In the genomic region with DNA sequence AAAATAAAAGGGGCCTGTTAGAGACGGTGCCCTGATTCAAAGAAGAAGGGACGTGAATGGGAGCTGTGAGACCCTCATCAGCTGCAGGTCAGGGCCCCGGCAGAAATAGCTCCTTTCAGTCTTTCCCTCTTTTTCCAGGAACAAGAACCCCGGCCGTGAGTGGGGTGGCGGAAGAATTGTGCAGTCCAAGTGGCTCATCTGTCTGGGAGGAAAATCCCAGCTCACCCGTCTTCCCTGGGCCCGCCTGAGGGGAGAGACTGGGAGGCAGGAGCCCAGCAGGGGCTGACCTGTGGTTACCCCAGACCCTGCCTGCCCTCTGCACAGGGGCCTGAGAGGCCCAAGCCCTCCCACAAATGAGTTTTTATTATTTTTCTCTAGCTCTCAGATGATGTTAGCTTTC, we compare ENCODE assay signal across 15 cellular contexts. TPM values are rescaled to one million over a fixed set of nuclear protein-coding genes. Genes with fewer than 3 reads are reported as not detected.
"Had no signal": no experiment of that assay in that cellular context is flagged by ENCODE, and none has a peak within 500 bp of the region (broad histone marks: within the 10 kb centered on the region; RNA-seq: fewer than 3 reads in every experiment).

No MANE protein-coding gene starts in this region.

- H3K4me3 ChIP-seq: SJSA1, thyroid gland had no signal

- H3K36me3 ChIP-seq: neutrophil, thyroid gland had no signal

- H3K27me3 ChIP-seq: neutrophil, SJSA1, thyroid gland had no signal

- H3K4me1 Mint-ChIP-seq: memory B cell; stimulated activated effector memory CD8-positive, alpha-beta T cell treated with anti-CD3 and anti-CD28 coated beads, Interleukin-12 subunit alpha, Interleukin-12 subunit beta, amount 100 ng/mL, for 72 hours had no signal

- H3K4me3 Mint-ChIP-seq: activated CD4-positive, alpha-beta memory T cell treated with anti-CD3 and anti-CD28 coated beads, Interleukin-2, amount 10 ng/mL, durations not matched to agents 7 days and 5 days; activated naive CD4-positive, alpha-beta T cell treated with anti-CD3 and anti-CD28 coated beads, Interleukin-2, amount 10 ng/mL, durations not matched to agents 7 days and 5 days; memory B cell; stimulated activated effector memory CD8-positive, alpha-beta T cell treated with anti-CD3 and anti-CD28 coated beads, Interleukin-12 subunit alpha, Interleukin-12 subunit beta, amount 100 ng/mL, for 72 hours had no signal

- H3K36me3 Mint-ChIP-seq: activated naive CD4-positive, alpha-beta T cell treated with anti-CD3 and anti-CD28 coated beads, Interleukin-2, amount 10 ng/mL, durations not matched to agents 7 days and 5 days; memory B cell; stimulated activated effector memory CD8-positive, alpha-beta T cell treated with anti-CD3 and anti-CD28 coated beads, Interleukin-12 subunit alpha, Interleukin-12 subunit beta, amount 100 ng/mL, for 72 hours had no signal

- ATAC-seq: left lobe of liver; right cardiac atrium; stimulated activated effector memory CD8-positive, alpha-beta T cell treated with anti-CD3 and anti-CD28 coated beads, Interleukin-12 subunit alpha, Interleukin-12 subunit beta, amount 100 ng/mL, for 72 hours had no signal

- H3K27ac Mint-ChIP-seq: activated CD4-positive, alpha-beta memory T cell treated with anti-CD3 and anti-CD28 coated beads, Interleukin-2, amount 10 ng/mL, durations not matched to agents 7 days and 5 days; activated naive CD4-positive, alpha-beta T cell treated with anti-CD3 and anti-CD28 coated beads, Interleukin-2, amount 10 ng/mL, durations not matched to agents 7 days and 5 days; memory B cell; stimulated activated effector memory CD8-positive, alpha-beta T cell treated with anti-CD3 and anti-CD28 coated beads, Interleukin-12 subunit alpha, Interleukin-12 subunit beta, amount 100 ng/mL, for 72 hours had no signal

- H3K27ac ChIP-seq: neutrophil, thyroid gland, VCaP had no signal

- DNase-seq: activated CD4-positive, alpha-beta memory T cell treated with anti-CD3 and anti-CD28 coated beads, Interleukin-2, amount 10 ng/mL, durations not matched to agents 7 days and 5 days; activated CD8-positive, alpha-beta memory T cell treated with anti-CD3 and anti-CD28 coated beads, Interleukin-2, amount 50 U/mL, for 48 hours; activated naive CD4-positive, alpha-beta T cell treated with anti-CD3 and anti-CD28 coated beads, Interleukin-2, amount 10 ng/mL, durations not matched to agents 7 days and 5 days; central memory CD4-positive, alpha-beta T cell; cortex of kidney; effector memory CD4-positive, alpha-beta T cell; right cardiac atrium; thyroid gland had no signal

- H3K9me3 ChIP-seq: neutrophil, SJSA1, thyroid gland had no signal

- H3K9me3 Mint-ChIP-seq: activated CD4-positive, alpha-beta memory T cell treated with anti-CD3 and anti-CD28 coated beads, Interleukin-2, amount 10 ng/mL, durations not matched to agents 7 days and 5 days; activated naive CD4-positive, alpha-beta T cell treated with anti-CD3 and anti-CD28 coated beads, Interleukin-2, amount 10 ng/mL, durations not matched to agents 7 days and 5 days; memory B cell; stimulated activated effector memory CD8-positive, alpha-beta T cell treated with anti-CD3 and anti-CD28 coated beads, Interleukin-12 subunit alpha, Interleukin-12 subunit beta, amount 100 ng/mL, for 72 hours had no signal

RNA-seq across cellular contexts. Expression of a gene that starts 24.8 kb away (rescaled TPM):
- total RNA-seq: epithelial cell of proximal tubule had no signal

RNA-seq across cellular contexts. Expression of a gene that starts 55.5 kb away (rescaled TPM):
- total RNA-seq: activated CD4-positive, alpha-beta memory T cell treated with anti-CD3 and anti-CD28 coated beads, Interleukin-2, amount 10 ng/mL, durations not matched to agents 7 days and 5 days; epithelial cell of proximal tubule; thyroid gland had no signal
